ENCODE assay signal across 9 cellular contexts in genomic region chr10:96747734-96748550, GRCh38. TPM values are rescaled to one million over a fixed set of nuclear protein-coding genes. Genes with fewer than 3 reads are reported as not detected.
DNase-seq lines count a peak whose midpoint lies in the region; ATAC-seq and TF ChIP-seq lines count a peak whose summit lies in the region.
"Had no signal": no experiment of that assay in that cellular context is flagged by ENCODE, and none has a peak within 500 bp of the region (broad histone marks: within the 10 kb centered on the region; RNA-seq: fewer than 3 reads in every experiment).

No MANE protein-coding gene starts in this region.

- 71% methylated on average over 7 of the region's 7 CpGs for WGBS in liver

- H3K4me1 ChIP-seq in liver (ENCODE audit: control insufficient read depth in 4 of 4, insufficient read depth in 4 of 4, low read length in 3 of 4), result no peaks in the 10 kb centered on the region

- DNase-seq in NAMALWA (ENCODE audit: low spot score) (peak; percentile 70), DMS153 treated with DMSO at 0.1 percent for 48 hours (lab: John Stamatoyannopoulos, UW; ENCODE audit: unreplicated experiment) (no peak), superior temporal gyrus (ENCODE audit: extremely low spot score) (no peak), COR-L47 (lab: John Stamatoyannopoulos, UW) (no peak), left ventricle myocardium superior (no peak)

- TF ChIP-seq RAD21 in liver (IDR thresholded peaks at IDR 0.05), result no peak

- intact Hi-C loops in left ventricle myocardium superior (cut with micrococcal nuclease), result no loop called here

- no peak overlapping the region for H3K4me3 ChIP-seq in liver (ENCODE audit: low read depth in 1 of 3, low read length in 3 of 3)

- peak; percentile 92 for ATAC-seq in GM18861 (IDR thresholded peaks at IDR 0.05; ENCODE audit: unreplicated experiment)
- ATAC-seq in HG02759 (IDR thresholded peaks at IDR 0.05; ENCODE audit: unreplicated experiment), result peak; percentile 92
- no peak for ATAC-seq in left ventricle myocardium superior

- no peaks in the 10 kb centered on the region for H3K27me3 ChIP-seq in liver (ENCODE audit: control insufficient read depth in 4 of 4, insufficient read depth in 4 of 4, low read length in 3 of 4)

- no peak overlapping the region for H3K9ac ChIP-seq in liver (ENCODE audit: low read depth in 1 of 2, low read length in 2 of 2)

- TF ChIP-seq CTCF in liver (IDR thresholded peaks at IDR 0.05; ENCODE audit: low read depth, low read length, missing input control), result no peak

- H3K36me3 ChIP-seq in liver (ENCODE audit: control insufficient read depth in 4 of 4, insufficient read depth in 3 of 4, low read depth in 1 of 4, low read length in 3 of 4), result no peaks in the 10 kb centered on the region

- H3K27ac ChIP-seq in liver (ENCODE audit: low read depth in 1 of 2, low read length in 2 of 2), result peak overlapping the region; percentile 18 to 31

- H3K9me3 ChIP-seq in liver (ENCODE audit: control insufficient read depth in 4 of 4, low read length in 3 of 4), result no peaks in the 10 kb centered on the region

TF ChIP-seq in liver, 16 proteins besides CTCF, POLR2A, EP300 and RAD21:
- TF ChIP-seq JUND (IDR thresholded peaks at IDR 0.05) (no peak), ATF3 (IDR thresholded peaks at IDR 0.05) (no peak), HNF4G (IDR thresholded peaks at IDR 0.05) (no peak), MAX (IDR thresholded peaks at IDR 0.05) (no peak), YY1 (IDR thresholded peaks at IDR 0.05) (no peak), RXRA (IDR thresholded peaks at IDR 0.05) (no peak), FOXA2 (IDR thresholded peaks at IDR 0.05) (no peak), SP1 (IDR thresholded peaks at IDR 0.05) (no peak), GABPA (IDR thresholded peaks at IDR 0.05 in 1 of 2, conservative IDR thresholded peaks at IDR 0.05 in 1 of 2) (no peak), FOXA1 (IDR thresholded peaks at IDR 0.05) (no peak)

RNA-seq across cellular contexts. Expression of gene PIK3AP1, which starts 27.6 kb away (rescaled TPM):
- total RNA-seq in liver (100 to 1,000 TPM in 1 of 2 donors, 10 to 100 TPM in 1; 43.0 to 137 TPM), left ventricle myocardium superior (7.5 TPM)
- 10 to 100 TPM; 27.3 to 58.8 TPM for polyA plus RNA-seq in liver
- polyA plus RNA-seq: keratinocyte had no signal
